ENCODE assay signal across 17 cellular contexts in genomic region chr2:112754562-112754961, GRCh38.
DNase-seq lines count a peak whose midpoint lies in the region.
"Had no signal": no experiment of that assay in that cellular context is flagged by ENCODE, and none has a peak within 500 bp of the region (broad histone marks: within the 10 kb centered on the region; RNA-seq: fewer than 3 reads in every experiment).

No MANE protein-coding gene starts in this region.

- H3K9me3 Mint-ChIP-seq in dendritic cell treated with granulocyte-macrophage colony-stimulating factor and Interleukin-4, amounts not matched to agents 40 ng/mL and 50 ng/mL, for 4 days, result no peaks in the 10 kb centered on the region
- H3K9me3 Mint-ChIP-seq: activated T-helper 1 cell treated with anti-CD3 and anti-CD28 coated beads, Interleukin-12 subunit alpha, Interleukin-12 subunit beta, Interleukin-2, Interleukin-4 antibody, amounts not matched to agents 30 ng/mL and 10 ng/mL and 1 ng/mL, durations not matched to agents 14 hours and 24 hours and 36 hours had no signal

- H3K27ac Mint-ChIP-seq in dendritic cell treated with granulocyte-macrophage colony-stimulating factor and Interleukin-4, amounts not matched to agents 40 ng/mL and 50 ng/mL, for 4 days, result peak overlapping the region; percentile 50
- H3K27ac Mint-ChIP-seq: activated T-helper 1 cell treated with anti-CD3 and anti-CD28 coated beads, Interleukin-12 subunit alpha, Interleukin-12 subunit beta, Interleukin-2, Interleukin-4 antibody, amounts not matched to agents 30 ng/mL and 10 ng/mL and 1 ng/mL, durations not matched to agents 14 hours and 24 hours and 36 hours had no signal

- H3K36me3 Mint-ChIP-seq in dendritic cell treated with granulocyte-macrophage colony-stimulating factor and Interleukin-4, amounts not matched to agents 40 ng/mL and 50 ng/mL, for 4 days (ENCODE audit: low read depth), result no peaks in the 10 kb centered on the region

- no peaks in the 10 kb centered on the region for H3K27me3 Mint-ChIP-seq in dendritic cell treated with granulocyte-macrophage colony-stimulating factor and Interleukin-4, amounts not matched to agents 40 ng/mL and 50 ng/mL, for 4 days

- intact Hi-C loops in dendritic cell treated with granulocyte-macrophage colony-stimulating factor and Interleukin-4, amounts not matched to agents 40 ng/mL and 50 ng/mL, for 4 days (cut with micrococcal nuclease), result no loop called here

- no peak overlapping the region for H3K4me3 Mint-ChIP-seq in dendritic cell treated with granulocyte-macrophage colony-stimulating factor and Interleukin-4, amounts not matched to agents 40 ng/mL and 50 ng/mL, for 4 days
- H3K4me3 Mint-ChIP-seq: activated T-helper 1 cell treated with anti-CD3 and anti-CD28 coated beads, Interleukin-12 subunit alpha, Interleukin-12 subunit beta, Interleukin-2, Interleukin-4 antibody, amounts not matched to agents 30 ng/mL and 10 ng/mL and 1 ng/mL, durations not matched to agents 14 hours and 24 hours and 36 hours had no signal

- peaks cover 17% of the 10 kb centered on the region for H3K4me1 Mint-ChIP-seq in dendritic cell treated with granulocyte-macrophage colony-stimulating factor and Interleukin-4, amounts not matched to agents 40 ng/mL and 50 ng/mL, for 4 days (ENCODE audit: low read depth)

- DNase-seq in SIG-M5 treated with dmso at 0.1 percent for 504 hours (lab: John Stamatoyannopoulos, UW; ENCODE audit: unreplicated experiment) (peak; percentile 16), SIG-M5 (lab: John Stamatoyannopoulos, UW) (no peak), NOMO-1 treated with dmso at 0.1 percent for 144 hours (lab: John Stamatoyannopoulos, UW; ENCODE audit: unreplicated experiment) (peak; percentile 45), pons (ENCODE audit: low spot score) (peak; percentile 25), T-helper 2 cell (no peak), NCI-H1694 (lab: John Stamatoyannopoulos, UW) (no peak), HPDE6-E6E7 (ENCODE audit: extremely low spot score) (no peak)
- DNase-seq: activated CD4-positive, CD25-positive, alpha-beta regulatory T cell treated with anti-CD3 and anti-CD28 coated beads, Interleukin-2, amount 50 U/mL, for 72 hours; brain microvascular endothelial cell; foreskin melanocyte; NCI-H1105; NCI-H526; OCI-M1; stimulated activated CD4-positive, alpha-beta T cell treated with anti-CD3 and anti-CD28 coated beads, Interleukin-4, amount 100 ng/mL, for 24 hours; stomach had no signal

Comparison
In these comparisons a context has a peak if more than half of its experiments do, and no peak if none do; other contexts are left out.
1. DNase-seq: peak in SIG-M5 treated with dmso at 0.1 percent for 504 hours (single experiment), NOMO-1 treated with dmso at 0.1 percent for 144 hours (single experiment) and pons (single experiment); none in SIG-M5 (single experiment), T-helper 2 cell (0 of 5), NCI-H1694 (single experiment) and HPDE6-E6E7 (single experiment).